Comparison of ENCODE assay signal across 1 cellular context in the genomic region with DNA sequence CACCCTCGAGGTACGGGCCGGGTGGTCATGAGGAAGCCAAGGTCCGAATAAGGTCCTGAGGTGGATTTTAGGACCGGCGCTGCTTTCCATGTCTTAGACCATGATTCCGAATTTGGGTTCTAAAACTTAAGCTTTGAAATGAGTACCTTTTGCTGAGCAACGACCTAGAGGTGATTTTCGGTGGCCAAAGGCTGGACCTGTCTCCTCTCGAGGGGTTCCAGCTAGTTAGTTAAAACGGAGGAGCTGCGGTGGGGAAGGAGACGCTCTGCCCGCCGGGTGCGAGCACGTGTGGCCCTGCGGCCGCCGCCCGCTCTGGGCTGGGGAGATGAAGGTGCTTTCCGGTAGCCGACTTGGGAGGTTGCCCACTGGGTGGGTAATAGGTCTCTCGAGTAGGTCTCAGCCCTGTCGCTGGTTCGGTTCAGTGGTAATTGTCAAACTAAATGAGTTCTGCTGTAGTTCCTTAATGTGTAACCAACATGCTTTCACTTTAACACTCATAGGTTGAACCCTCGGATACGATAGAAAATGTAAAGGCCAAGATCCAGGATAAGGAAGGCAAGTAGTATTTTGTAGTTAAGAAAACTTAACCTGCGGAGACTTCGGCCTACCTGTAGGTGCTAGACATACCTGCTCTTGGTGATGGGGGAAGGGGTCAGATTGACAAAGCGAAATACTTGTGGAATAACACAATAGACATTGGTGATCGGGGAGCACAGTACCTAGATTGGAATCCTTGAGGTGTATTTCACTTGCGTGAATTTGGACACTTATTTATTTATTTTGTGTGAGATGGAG.
TF ChIP-seq lines count a peak whose summit lies in the region.

No MANE protein-coding gene starts in this region.

TF ChIP-seq in A549, 52 proteins besides CTCF, POLR2A, EP300 and RAD21 (continued from another document):
- no peak for TF ChIP-seq FOSL2 (IDR thresholded peaks at IDR 0.05)
- TF ChIP-seq FOSL2 (CRISPR knock-in tag; IDR thresholded peaks at IDR 0.05), result 0 out of 2 replicates have a peak, but pooled peaks have one; percentile 0
- TF ChIP-seq ESRRA (IDR thresholded peaks at IDR 0.05; ENCODE audit: borderline replicate concordance, low read length), result no peak
- TF ChIP-seq RARB (CRISPR knock-in tag; IDR thresholded peaks at IDR 0.05), result no peak
- TF ChIP-seq SMC3 (IDR thresholded peaks at IDR 0.05), result no peak
- TF ChIP-seq CHD4 (IDR thresholded peaks at IDR 0.05; ENCODE audit: borderline replicate concordance), result no peak
- no peak for TF ChIP-seq ZSCAN20 (CRISPR knock-in tag; IDR thresholded peaks at IDR 0.05)
- TF ChIP-seq ZNF302 (CRISPR knock-in tag; IDR thresholded peaks at IDR 0.05), result no peak
- TF ChIP-seq HOXB5 (CRISPR knock-in tag; IDR thresholded peaks at IDR 0.05), result no peak
- no peak for TF ChIP-seq EHMT2 (IDR thresholded peaks at IDR 0.05; ENCODE audit: low read depth)
- no peak for TF ChIP-seq ZFP36 (IDR thresholded peaks at IDR 0.05; ENCODE audit: borderline replicate concordance, partially characterized antibody)
- TF ChIP-seq HOXA7 (CRISPR knock-in tag; IDR thresholded peaks at IDR 0.05), result no peak
- TF ChIP-seq POLR2AphosphoS2 (conservative IDR thresholded peaks at IDR 0.05; ENCODE audit: low read length), result no peak
- 0 out of 2 replicates have a peak, but pooled peaks have one; percentile 50 for TF ChIP-seq KDM5A (IDR thresholded peaks at IDR 0.05)
- TF ChIP-seq KDM1A (IDR thresholded peaks at IDR 0.05; ENCODE audit: low read depth), result no peak
- TF ChIP-seq CHD2 (IDR thresholded peaks at IDR 0.05; ENCODE audit: low read length, partially characterized antibody), result no peak
- TF ChIP-seq, protein P1, sequence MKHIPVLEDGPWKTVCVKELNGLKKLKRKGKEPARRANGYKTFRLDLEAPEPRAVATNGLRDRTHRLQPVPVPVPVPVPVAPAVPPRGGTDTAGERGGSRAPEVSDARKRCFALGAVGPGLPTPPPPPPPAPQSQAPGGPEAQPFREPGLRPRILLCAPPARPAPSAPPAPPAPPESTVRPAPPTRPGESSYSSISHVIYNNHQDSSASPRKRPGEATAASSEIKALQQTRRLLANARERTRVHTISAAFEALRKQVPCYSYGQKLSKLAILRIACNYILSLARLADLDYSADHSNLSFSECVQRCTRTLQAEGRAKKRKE (CRISPR knock-in tag; IDR thresholded peaks at IDR 0.05; ENCODE audit: low read depth), result no peak
- TF ChIP-seq, protein P2, sequence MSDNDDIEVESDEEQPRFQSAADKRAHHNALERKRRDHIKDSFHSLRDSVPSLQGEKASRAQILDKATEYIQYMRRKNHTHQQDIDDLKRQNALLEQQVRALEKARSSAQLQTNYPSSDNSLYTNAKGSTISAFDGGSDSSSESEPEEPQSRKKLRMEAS (IDR thresholded peaks at IDR 0.05), result peak; percentile 50
- no peak for TF ChIP-seq RFX5 (IDR thresholded peaks at IDR 0.05)
- TF ChIP-seq NPAS2 (CRISPR knock-in tag; IDR thresholded peaks at IDR 0.05; ENCODE audit: borderline replicate concordance), result no peak
- TF ChIP-seq, protein P3, sequence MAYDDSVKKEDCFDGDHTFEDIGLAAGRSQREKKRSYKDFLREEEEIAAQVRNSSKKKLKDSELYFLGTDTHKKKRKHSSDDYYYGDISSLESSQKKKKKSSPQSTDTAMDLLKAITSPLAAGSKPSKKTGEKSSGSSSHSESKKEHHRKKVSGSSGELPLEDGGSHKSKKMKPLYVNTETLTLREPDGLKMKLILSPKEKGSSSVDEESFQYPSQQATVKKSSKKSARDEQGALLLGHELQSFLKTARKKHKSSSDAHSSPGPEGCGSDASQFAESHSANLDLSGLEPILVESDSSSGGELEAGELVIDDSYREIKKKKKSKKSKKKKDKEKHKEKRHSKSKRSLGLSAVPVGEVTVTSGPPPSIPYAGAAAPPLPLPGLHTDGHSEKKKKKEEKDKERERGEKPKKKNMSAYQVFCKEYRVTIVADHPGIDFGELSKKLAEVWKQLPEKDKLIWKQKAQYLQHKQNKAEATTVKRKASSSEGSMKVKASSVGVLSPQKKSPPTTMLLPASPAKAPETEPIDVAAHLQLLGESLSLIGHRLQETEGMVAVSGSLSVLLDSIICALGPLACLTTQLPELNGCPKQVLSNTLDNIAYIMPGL (CRISPR knock-in tag; IDR thresholded peaks at IDR 0.05; ENCODE audit: borderline replicate concordance), result no peak
- TF ChIP-seq JUNB (IDR thresholded peaks at IDR 0.05), result no peak
- TF ChIP-seq CBX8 (IDR thresholded peaks at IDR 0.05), result no peak
- no peak for TF ChIP-seq BHLHE40 (IDR thresholded peaks at IDR 0.05; ENCODE audit: low read depth, low read length)
- TF ChIP-seq TP53 (CRISPR knock-in tag; IDR thresholded peaks at IDR 0.05), result no peak
- TF ChIP-seq, protein P4, sequence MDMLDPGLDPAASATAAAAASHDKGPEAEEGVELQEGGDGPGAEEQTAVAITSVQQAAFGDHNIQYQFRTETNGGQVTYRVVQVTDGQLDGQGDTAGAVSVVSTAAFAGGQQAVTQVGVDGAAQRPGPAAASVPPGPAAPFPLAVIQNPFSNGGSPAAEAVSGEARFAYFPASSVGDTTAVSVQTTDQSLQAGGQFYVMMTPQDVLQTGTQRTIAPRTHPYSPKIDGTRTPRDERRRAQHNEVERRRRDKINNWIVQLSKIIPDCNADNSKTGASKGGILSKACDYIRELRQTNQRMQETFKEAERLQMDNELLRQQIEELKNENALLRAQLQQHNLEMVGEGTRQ (IDR thresholded peaks at IDR 0.05), result no peak
- TF ChIP-seq RCOR1 (IDR thresholded peaks at IDR 0.05; ENCODE audit: low read depth, low read length), result no peak
- no peak for TF ChIP-seq SREBF2 (IDR thresholded peaks at IDR 0.05)
- TF ChIP-seq, protein P5, sequence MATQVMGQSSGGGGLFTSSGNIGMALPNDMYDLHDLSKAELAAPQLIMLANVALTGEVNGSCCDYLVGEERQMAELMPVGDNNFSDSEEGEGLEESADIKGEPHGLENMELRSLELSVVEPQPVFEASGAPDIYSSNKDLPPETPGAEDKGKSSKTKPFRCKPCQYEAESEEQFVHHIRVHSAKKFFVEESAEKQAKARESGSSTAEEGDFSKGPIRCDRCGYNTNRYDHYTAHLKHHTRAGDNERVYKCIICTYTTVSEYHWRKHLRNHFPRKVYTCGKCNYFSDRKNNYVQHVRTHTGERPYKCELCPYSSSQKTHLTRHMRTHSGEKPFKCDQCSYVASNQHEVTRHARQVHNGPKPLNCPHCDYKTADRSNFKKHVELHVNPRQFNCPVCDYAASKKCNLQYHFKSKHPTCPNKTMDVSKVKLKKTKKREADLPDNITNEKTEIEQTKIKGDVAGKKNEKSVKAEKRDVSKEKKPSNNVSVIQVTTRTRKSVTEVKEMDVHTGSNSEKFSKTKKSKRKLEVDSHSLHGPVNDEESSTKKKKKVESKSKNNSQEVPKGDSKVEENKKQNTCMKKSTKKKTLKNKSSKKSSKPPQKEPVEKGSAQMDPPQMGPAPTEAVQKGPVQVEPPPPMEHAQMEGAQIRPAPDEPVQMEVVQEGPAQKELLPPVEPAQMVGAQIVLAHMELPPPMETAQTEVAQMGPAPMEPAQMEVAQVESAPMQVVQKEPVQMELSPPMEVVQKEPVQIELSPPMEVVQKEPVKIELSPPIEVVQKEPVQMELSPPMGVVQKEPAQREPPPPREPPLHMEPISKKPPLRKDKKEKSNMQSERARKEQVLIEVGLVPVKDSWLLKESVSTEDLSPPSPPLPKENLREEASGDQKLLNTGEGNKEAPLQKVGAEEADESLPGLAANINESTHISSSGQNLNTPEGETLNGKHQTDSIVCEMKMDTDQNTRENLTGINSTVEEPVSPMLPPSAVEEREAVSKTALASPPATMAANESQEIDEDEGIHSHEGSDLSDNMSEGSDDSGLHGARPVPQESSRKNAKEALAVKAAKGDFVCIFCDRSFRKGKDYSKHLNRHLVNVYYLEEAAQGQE (IDR thresholded peaks at IDR 0.05), result no peak
- TF ChIP-seq HDAC2 (IDR thresholded peaks at IDR 0.05), result no peak
- TF ChIP-seq RNF2 (IDR thresholded peaks at IDR 0.05; ENCODE audit: borderline replicate concordance, low read depth), result no peak
- TF ChIP-seq, protein P6, sequence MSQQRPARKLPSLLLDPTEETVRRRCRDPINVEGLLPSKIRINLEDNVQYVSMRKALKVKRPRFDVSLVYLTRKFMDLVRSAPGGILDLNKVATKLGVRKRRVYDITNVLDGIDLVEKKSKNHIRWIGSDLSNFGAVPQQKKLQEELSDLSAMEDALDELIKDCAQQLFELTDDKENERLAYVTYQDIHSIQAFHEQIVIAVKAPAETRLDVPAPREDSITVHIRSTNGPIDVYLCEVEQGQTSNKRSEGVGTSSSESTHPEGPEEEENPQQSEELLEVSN (IDR thresholded peaks at IDR 0.05; ENCODE audit: borderline replicate concordance, low read depth), result peak; percentile 49; the same call in 1 of the 2 replicates
- TF ChIP-seq GATA3 (IDR thresholded peaks at IDR 0.05; ENCODE audit: borderline replicate concordance), result no peak
